Comparison of ENCODE assay signal across 15 cellular contexts in genomic region chr2:61636686-61637085, GRCh38.
DNase-seq lines count a peak whose midpoint lies in the region; ATAC-seq, FAIRE-seq and TF ChIP-seq lines count a peak whose summit lies in the region.
"Had no signal": no experiment of that assay in that cellular context is flagged by ENCODE, and none has a peak within 500 bp of the region (broad histone marks: within the 10 kb centered on the region; RNA-seq: fewer than 3 reads in every experiment).

No MANE protein-coding gene starts in this region.

- H2AFZ ChIP-seq in IMR-90 (replicated peaks; ENCODE audit: low read length, poor library complexity): no peak overlapping the region
- H2AFZ ChIP-seq: GM23248 had no signal

- BruUV-seq in Caco-2 (replicated peaks; lab: Mats Ljungman, UMichigan) (no TSS peak), IMR-90 (replicated peaks; lab: Mats Ljungman, UMichigan) (no TSS peak)

- H3K4me2 ChIP-seq in IMR-90 (ENCODE audit: low read depth, low read length): no peak overlapping the region
- H3K4me2 ChIP-seq: BLaER1 had no signal

- no peak overlapping the region for H3K4me3 Mint-ChIP-seq in Caco-2 (ENCODE audit: unreplicated experiment)
- no peak overlapping the region for H3K4me3 Mint-ChIP-seq in endodermal cell

- H2BK5ac ChIP-seq in IMR-90 (ENCODE audit: low read depth, low read length, poor library complexity, severe bottlenecking): no peak overlapping the region

- H3K9ac ChIP-seq in IMR-90 (ENCODE audit: low read depth, low read length) (no peak overlapping the region), endodermal cell (ENCODE audit: extremely low read depth, low read length, poor library complexity, severe bottlenecking) (no peak overlapping the region)
- H3K9ac ChIP-seq: BLaER1, GM23248 had no signal

- no peaks in the 10 kb centered on the region for H4K20me1 ChIP-seq in IMR-90 (ENCODE audit: insufficient read depth, low read length)
- H4K20me1 ChIP-seq: BLaER1 had no signal

- no peak overlapping the region for H2BK15ac ChIP-seq in IMR-90 (ENCODE audit: low read depth, low read length)

- H3K4ac ChIP-seq in IMR-90 (ENCODE audit: low read depth, low read length): no peak overlapping the region; the same call in 1 of the 2 replicates

- H3K27ac Mint-ChIP-seq in Caco-2 (ENCODE audit: unreplicated experiment) (peak overlapping the region; percentile 48), endodermal cell (peak overlapping the region; percentile 88)

- DNase-seq in Caco-2 (no peak), IMR-90 (no peak), endodermal cell (peak; percentile 59), adrenal gland (no peak), vagina (ENCODE audit: extremely low spot score in 2 of 2) (no peak), H54 (ENCODE audit: insufficient read length, low spot score) (no peak)
- DNase-seq: 8988T, AML-193, Calu3, DMS 273 treated with DMSO at 0.1 percent for 48 hours, GM23248 had no signal

- H3K4me3 ChIP-seq in Caco-2 (ENCODE audit: low read depth, low read length): no peak overlapping the region
- no peak overlapping the region for H3K4me3 ChIP-seq in IMR-90 (ENCODE audit: insufficient read depth, low read depth, low read length)
- no peak overlapping the region for H3K4me3 ChIP-seq in endodermal cell (ENCODE audit: low read length)
- no peak overlapping the region for H3K4me3 ChIP-seq in mesodermal cell (ENCODE audit: extremely low read depth, insufficient read depth, low read length, poor library complexity, severe bottlenecking)
- no peak overlapping the region for H3K4me3 ChIP-seq in adrenal gland
- no peak overlapping the region for H3K4me3 ChIP-seq in vagina
- H3K4me3 ChIP-seq: BLaER1, GM23248 had no signal

- TF ChIP-seq POLR2A in IMR-90 (IDR thresholded peaks at IDR 0.05; ENCODE audit: low read depth, low read length): no peak
- no peak for TF ChIP-seq POLR2A in adrenal gland (IDR thresholded peaks at IDR 0.05)
- TF ChIP-seq POLR2A in vagina (IDR thresholded peaks at IDR 0.05): no peak
- TF ChIP-seq POLR2A in H54 (IDR thresholded peaks at IDR 0.05; ENCODE audit: low read depth, low read length): no peak

- no CpG with 5 or more reads among the region's 3 CpGs for whole genome bisulfite sequencing in IMR-90 (ENCODE audit: extremely low coverage in 2 of 2, insufficient read length in 1 of 2), 2 experiments
- 10 to 56% methylated on average over 1 to 3 of the region's 3 CpGs for WGBS in endodermal cell (ENCODE audit: insufficient coverage in 1 of 2, insufficient read length in 1 of 2), 2 experiments
- 70 to 71% methylated on average over 3 of the region's 3 CpGs for WGBS in mesodermal cell (ENCODE audit: insufficient coverage in 2 of 2), 2 experiments
- WGBS in adrenal gland, 4 donors: 65 to 74% (median 70%) methylated on average over 3 of the region's 3 CpGs

- peaks cover 41% of the 10 kb centered on the region for H3K4me1 Mint-ChIP-seq in Caco-2 (ENCODE audit: low read depth, unreplicated experiment)
- H3K4me1 Mint-ChIP-seq in endodermal cell: peaks cover 53% of the 10 kb centered on the region

- 0 out of 2 replicates have a peak overlapping the region, but pooled peaks have one; percentile 29 for H3K23ac ChIP-seq in IMR-90 (ENCODE audit: low read depth, low read length)

- H3K4me1 ChIP-seq in Caco-2: peaks cover 47% of the 10 kb centered on the region
- H3K4me1 ChIP-seq in IMR-90 (ENCODE audit: control insufficient read depth, insufficient read depth, low read length): peaks cover 10% of the 10 kb centered on the region
- peaks cover 19% of the 10 kb centered on the region for H3K4me1 ChIP-seq in endodermal cell (ENCODE audit: control insufficient read depth, insufficient read depth, low read length)
- H3K4me1 ChIP-seq in mesodermal cell (ENCODE audit: control insufficient read depth, insufficient read depth, low read length, poor library complexity, severe bottlenecking): peaks cover 26% of the 10 kb centered on the region
- peaks cover 0 to 7% of the 10 kb centered on the region in 2 donors for H3K4me1 ChIP-seq in adrenal gland (replicated peaks in 1 of 2)
- H3K4me1 ChIP-seq in vagina: no peaks in the 10 kb centered on the region
- H3K4me1 ChIP-seq: BLaER1 had no signal

- POLR2A ChIA-PET in Caco-2 (lab: Charles Lee): no interaction called here
- POLR2A ChIA-PET in IMR-90 (lab: Charles Lee; ENCODE audit: unreplicated experiment): no interaction called here

- no peaks in the 10 kb centered on the region for H3K9me1 ChIP-seq in IMR-90 (ENCODE audit: insufficient read depth, low read length)

- H3K27ac ChIP-seq in IMR-90 (ENCODE audit: insufficient read depth, low read length): no peak overlapping the region
- no peak overlapping the region for H3K27ac ChIP-seq in endodermal cell (ENCODE audit: low read depth, low read length)
- H3K27ac ChIP-seq in mesodermal cell (ENCODE audit: low read depth, low read length, severe bottlenecking): peak overlapping the region; percentile 16
- H3K27ac ChIP-seq in adrenal gland: no peak overlapping the region
- H3K27ac ChIP-seq in vagina: no peak overlapping the region
- H3K27ac ChIP-seq: BLaER1, GM23248 had no signal

- TF ChIP-seq RAD21 in IMR-90 (IDR thresholded peaks at IDR 0.05; ENCODE audit: low read length): no peak

- in situ Hi-C loops in IMR-90 (cut with MboI; ENCODE audit: low sequenced_read_pairs): no loop called here

- no peaks in the 10 kb centered on the region for H3K27me3 Mint-ChIP-seq in Caco-2 (ENCODE audit: insufficient read depth, unreplicated experiment)
- no peaks in the 10 kb centered on the region for H3K27me3 Mint-ChIP-seq in endodermal cell (ENCODE audit: insufficient read depth)

- H3K36me3 Mint-ChIP-seq in Caco-2 (ENCODE audit: insufficient read depth, unreplicated experiment): peaks cover 6% of the 10 kb centered on the region
- no peaks in the 10 kb centered on the region for H3K36me3 Mint-ChIP-seq in endodermal cell (ENCODE audit: low read depth)

- peak overlapping the region; percentile 13 for H2AK9ac ChIP-seq in IMR-90 (replicated peaks; ENCODE audit: low read depth, low read length, poor library complexity)

- TF ChIP-seq CTCF in Caco-2 (IDR thresholded peaks at IDR 0.05; ENCODE audit: insufficient read depth in 1 of 2, low read depth in 1 of 2, low read length in 1 of 2, severe bottlenecking in 1 of 2, unreplicated experiment in 1 of 2) (no peak), IMR-90 (conservative IDR thresholded peaks at IDR 0.05; ENCODE audit: low read depth, low read length) (no peak), endodermal cell (conservative IDR thresholded peaks at IDR 0.05) (no peak), adrenal gland (IDR thresholded peaks at IDR 0.05) (no peak), vagina (IDR thresholded peaks at IDR 0.05) (no peak)

- dilution Hi-C loops in IMR-90 (cut with HindIII; ENCODE audit: low sequenced_read_pairs, unreplicated experiment): no loop called here

- intact Hi-C loops in Caco-2 (cut with micrococcal nuclease; ENCODE audit: unreplicated experiment) (loop anchor here (5.0 kb wide), 1 partner anchor 99 kb away; the partner anchor contains the start of gene XPO1), IMR-90 (cut with micrococcal nuclease) (loop anchor here (5.0 kb wide), 1 partner anchor 99 kb away; the partner anchor contains the start of gene XPO1), adrenal gland (cut with DNase I) (no loop called here), vagina (cut with DNase I) (no loop called here)

- no peak overlapping the region for H4K5ac ChIP-seq in IMR-90 (ENCODE audit: low read depth, low read length)

- CTCF ChIA-PET in Caco-2 (lab: Charles Lee): interaction anchor here (0.6 kb wide), 1 partner anchor 26 kb away, joined by 4 read pairs; no protein-coding TSS in a partner anchor
- CTCF ChIA-PET in IMR-90 (lab: Yijun Ruan, JAX): no interaction called here

- no peak overlapping the region for H4K8ac ChIP-seq in IMR-90 (ENCODE audit: low read depth in 2 of 2, low read length in 2 of 2)

- H3K36me3 ChIP-seq in Caco-2 (ENCODE audit: control insufficient read depth, insufficient read depth, low read length) (no peaks in the 10 kb centered on the region), IMR-90 (ENCODE audit: control insufficient read depth, insufficient read depth, low read length) (no peaks in the 10 kb centered on the region), endodermal cell (ENCODE audit: control insufficient read depth, insufficient read depth, low read length) (no peaks in the 10 kb centered on the region), mesodermal cell (ENCODE audit: control insufficient read depth, insufficient read depth, low read length) (no peaks in the 10 kb centered on the region), adrenal gland (replicated peaks in 1 of 2) (no peaks in the 10 kb centered on the region), vagina (no peaks in the 10 kb centered on the region)
- H3K36me3 ChIP-seq: BLaER1 had no signal

- H3K9me3 ChIP-seq in Caco-2 (no peaks in the 10 kb centered on the region), IMR-90 (ENCODE audit: control insufficient read depth, insufficient read depth, low read length) (no peaks in the 10 kb centered on the region), endodermal cell (ENCODE audit: control insufficient read depth, low read length) (no peaks in the 10 kb centered on the region), mesodermal cell (ENCODE audit: control insufficient read depth, low read length) (no peaks in the 10 kb centered on the region), adrenal gland (replicated peaks in 1 of 3) (no peaks in the 10 kb centered on the region), vagina (no peaks in the 10 kb centered on the region)
- H3K9me3 ChIP-seq: BLaER1 had no signal

- FAIRE-seq in H54 (lab: Jason Lieb, UNC): no peak
- FAIRE-seq: HepG2 had no signal

- no peaks in the 10 kb centered on the region for H3K79me1 ChIP-seq in IMR-90 (ENCODE audit: low read depth in 1 of 2, low read length in 2 of 2)

- 0 out of 2 replicates have a peak overlapping the region, but pooled peaks have one; percentile 26 for H2BK120ac ChIP-seq in IMR-90 (ENCODE audit: low read depth, low read length)

- H2BK20ac ChIP-seq in IMR-90 (ENCODE audit: low read depth, low read length): no peak overlapping the region

- H3K18ac ChIP-seq in IMR-90 (ENCODE audit: low read depth, low read length): no peak overlapping the region

- H3K27me3 ChIP-seq in Caco-2 (replicated peaks; ENCODE audit: control insufficient read depth, insufficient read depth, low read length): no peaks in the 10 kb centered on the region
- H3K27me3 ChIP-seq in IMR-90 (ENCODE audit: control insufficient read depth, insufficient read depth, low read length): no peaks in the 10 kb centered on the region
- no peaks in the 10 kb centered on the region for H3K27me3 ChIP-seq in endodermal cell (ENCODE audit: control insufficient read depth, insufficient read depth, low read length, poor library complexity, severe bottlenecking)
- no peaks in the 10 kb centered on the region for H3K27me3 ChIP-seq in adrenal gland
- H3K27me3 ChIP-seq in vagina: no peaks in the 10 kb centered on the region
- H3K27me3 ChIP-seq: BLaER1 had no signal

- no peak overlapping the region for H4K91ac ChIP-seq in IMR-90 (ENCODE audit: insufficient read depth, low read depth, low read length)

- H3K56ac ChIP-seq in IMR-90 (ENCODE audit: extremely low read depth, insufficient read depth, low read length): no peak overlapping the region

- ATAC-seq in IMR-90 (ENCODE audit: low read depth) (no peak), SK-N-SH treated with all-trans-retinoic acid at 6 μM for 48 hours (no peak)

- no peak overlapping the region for H2AK5ac ChIP-seq in IMR-90 (ENCODE audit: low read depth, low read length)

- no peak overlapping the region for H3K14ac ChIP-seq in IMR-90 (replicated peaks; ENCODE audit: low read depth, low read length)

- H3K9me3 Mint-ChIP-seq in Caco-2 (ENCODE audit: unreplicated experiment): no peaks in the 10 kb centered on the region
- no peaks in the 10 kb centered on the region for H3K9me3 Mint-ChIP-seq in endodermal cell

Comparison
In these comparisons a context has a peak if more than half of its experiments do, and no peak if none do; other contexts are left out.
1. intact Hi-C loops: an anchor here in Caco-2 (5.0 kb wide) and IMR-90 (5.0 kb wide); none called in adrenal gland and vagina.